In the genomic region with DNA sequence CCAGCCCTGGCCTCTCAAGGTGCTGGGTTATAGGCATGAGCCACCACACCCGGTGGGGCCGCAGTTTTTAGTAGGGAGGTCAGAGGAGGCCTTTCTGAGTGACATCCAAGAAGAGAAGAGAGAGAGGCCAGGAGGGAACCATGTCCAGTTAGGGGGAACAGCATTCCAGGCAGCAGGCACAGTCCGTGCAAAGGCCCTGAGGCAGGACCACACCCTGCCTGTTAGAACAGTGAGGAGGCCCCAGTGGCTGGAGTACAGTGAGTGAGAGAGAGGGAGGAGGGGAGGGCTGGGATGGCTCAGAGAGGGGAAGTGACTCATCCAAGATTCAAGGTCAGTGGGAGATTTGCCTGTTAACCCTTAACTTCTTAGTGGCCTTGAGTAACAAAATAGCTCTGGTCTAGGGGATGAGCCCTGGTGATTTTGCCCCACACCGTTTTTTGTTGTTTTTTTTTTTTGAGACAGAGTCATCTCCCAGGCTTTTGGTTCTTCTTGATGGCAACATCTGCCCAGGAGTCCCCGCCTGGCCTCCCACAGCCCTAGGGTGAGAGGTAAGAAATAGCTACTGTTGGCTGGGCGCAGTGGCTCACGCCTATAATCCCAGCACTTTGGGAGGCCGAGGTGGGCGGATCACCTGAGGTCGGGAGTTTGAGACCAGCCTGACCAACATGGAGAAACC, we compare ENCODE assay signal across 1 cellular context.
TF ChIP-seq lines count a peak whose summit lies in the region.

No MANE protein-coding gene starts in this region.

TF ChIP-seq in H1, 55 proteins besides CTCF, POLR2A, EP300 and RAD21:
- TF ChIP-seq JUND (IDR thresholded peaks at IDR 0.05; ENCODE audit: low read length) (peak; percentile 24; the same call in 1 of the 2 replicates), RBBP5 (IDR thresholded peaks at IDR 0.05; ENCODE audit: borderline replicate concordance, low read depth, low read length) (no peak), BACH1 (IDR thresholded peaks at IDR 0.05; ENCODE audit: low read length) (no peak), YY1 (IDR thresholded peaks at IDR 0.05; ENCODE audit: low read depth, low read length) (no peak), CHD2 (IDR thresholded peaks at IDR 0.05; ENCODE audit: low read length) (no peak), CREB1 (IDR thresholded peaks at IDR 0.05) (no peak), SIX5 (IDR thresholded peaks at IDR 0.05; ENCODE audit: low read depth, low read length) (no peak), FOSL1 (IDR thresholded peaks at IDR 0.05; ENCODE audit: insufficient read depth, low read depth, low read length) (no peak), SIRT6 (IDR thresholded peaks at IDR 0.05; ENCODE audit: low read length) (no peak), EZH2 (IDR thresholded peaks at IDR 0.05; ENCODE audit: low read depth, low read length, severe bottlenecking) (no peak), SAP30 (IDR thresholded peaks at IDR 0.05; ENCODE audit: insufficient read depth, insufficient replicate concordance, low read length) (no peak), RFX5 (IDR thresholded peaks at IDR 0.05; ENCODE audit: borderline replicate concordance, low read depth, low read length) (no peak), TAF7 (optimal IDR thresholded peaks at IDR 0.05; ENCODE audit: borderline replicate concordance, low read depth, low read length) (no peak), RNF2 (IDR thresholded peaks at IDR 0.05; ENCODE audit: borderline replicate concordance, low read depth, low read length, missing control alignments, poor library complexity, severe bottlenecking) (no peak), TEAD4 (IDR thresholded peaks at IDR 0.05; ENCODE audit: low read depth, low read length) (no peak), EGR1 (IDR thresholded peaks at IDR 0.05; ENCODE audit: borderline replicate concordance, low read depth, low read length) (no peak), SP4 (IDR thresholded peaks at IDR 0.05; ENCODE audit: low read length) (no peak), JUN (IDR thresholded peaks at IDR 0.05; ENCODE audit: low read depth, low read length) (no peak), HDAC6 (IDR thresholded peaks at IDR 0.05; ENCODE audit: low read depth, low read length) (no peak), ZNF274 (IDR thresholded peaks at IDR 0.05; ENCODE audit: borderline replicate concordance, extremely low read depth, low read length) (no peak), SUZ12 (IDR thresholded peaks at IDR 0.05; ENCODE audit: low read length) (no peak), SIN3A (conservative IDR thresholded peaks at IDR 0.05 in 1 of 2, IDR thresholded peaks at IDR 0.05 in 1 of 2; ENCODE audit: low read depth in 1 of 2, low read length in 2 of 2) (no peak), RXRA (IDR thresholded peaks at IDR 0.05; ENCODE audit: insufficient read depth, low read depth, low read length) (no peak), KDM1A (IDR thresholded peaks at IDR 0.05; ENCODE audit: borderline replicate concordance, low read length) (peak; percentile 89), HDAC2 (IDR thresholded peaks at IDR 0.05; ENCODE audit: borderline replicate concordance in 1 of 2, low read depth in 2 of 2, low read length in 2 of 2) (peak in 1 of 2 experiments; percentile 77; a peak in 1 of 4 replicates), SP1 (IDR thresholded peaks at IDR 0.05; ENCODE audit: low read depth, low read length) (no peak)
- TF ChIP-seq, protein P1, sequence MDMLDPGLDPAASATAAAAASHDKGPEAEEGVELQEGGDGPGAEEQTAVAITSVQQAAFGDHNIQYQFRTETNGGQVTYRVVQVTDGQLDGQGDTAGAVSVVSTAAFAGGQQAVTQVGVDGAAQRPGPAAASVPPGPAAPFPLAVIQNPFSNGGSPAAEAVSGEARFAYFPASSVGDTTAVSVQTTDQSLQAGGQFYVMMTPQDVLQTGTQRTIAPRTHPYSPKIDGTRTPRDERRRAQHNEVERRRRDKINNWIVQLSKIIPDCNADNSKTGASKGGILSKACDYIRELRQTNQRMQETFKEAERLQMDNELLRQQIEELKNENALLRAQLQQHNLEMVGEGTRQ (IDR thresholded peaks at IDR 0.05; ENCODE audit: low read length) = no peak
